In the genomic region with DNA sequence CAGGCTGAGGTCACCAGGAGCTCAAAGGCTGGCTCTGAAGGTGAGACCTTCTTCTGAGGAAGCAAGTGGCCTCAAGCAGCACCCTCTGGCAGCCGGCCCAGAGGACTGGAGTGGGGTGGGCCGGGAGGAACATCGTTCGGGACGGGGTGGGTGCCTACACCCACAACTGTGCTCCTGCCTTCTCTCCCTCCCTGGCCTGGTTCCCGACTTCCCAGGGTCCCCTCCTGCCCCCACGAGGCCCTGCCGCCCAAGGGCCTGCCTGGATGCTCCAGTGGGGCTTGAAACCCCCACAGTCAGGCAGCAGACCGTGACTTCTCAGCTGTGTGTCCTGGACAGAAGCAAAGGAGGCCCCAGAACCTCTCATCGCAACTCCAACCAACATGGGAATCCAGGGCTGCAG, we compare ENCODE assay signal across 12 cellular contexts.
"Had no signal": no experiment of that assay in that cellular context is flagged by ENCODE, and none has a peak within 500 bp of the region (broad histone marks: within the 10 kb centered on the region; RNA-seq: fewer than 3 reads in every experiment).

No MANE protein-coding gene starts in this region.

- H3K27me3 ChIP-seq: transverse colon had no signal

- H3K27ac ChIP-seq: neutrophil, transverse colon had no signal

- H3K36me3 ChIP-seq: neutrophil, transverse colon had no signal

- DNase-seq: activated CD4-positive, alpha-beta T cell treated with anti-CD3 and anti-CD28 coated beads for 4 hours; activated CD8-positive, alpha-beta memory T cell treated with anti-CD3 and anti-CD28 coated beads, Interleukin-2, amount 50 U/mL, for 4 hours; activated CD8-positive, alpha-beta T cell treated with anti-CD3 and anti-CD28 coated beads for 36 hours; activated gamma-delta T cell treated with Interleukin-2 at 50 U/mL for 16 hours; activated naive CD8-positive, alpha-beta T cell treated with anti-CD3 and anti-CD28 coated beads for 36 hours; activated T-cell treated with anti-CD3 and anti-CD28 coated beads, Interleukin-2, amount 50 U/mL, for 72 hours; cortex of kidney; effector CD8-positive, alpha-beta T cell; foreskin fibroblast; transverse colon had no signal

- H3K4me3 ChIP-seq: transverse colon had no signal

- H3K9me3 ChIP-seq: neutrophil, transverse colon had no signal

- ATAC-seq: activated CD8-positive, alpha-beta T cell treated with anti-CD3 and anti-CD28 coated beads for 36 hours; activated T-cell treated with anti-CD3 and anti-CD28 coated beads, Interleukin-2, amount 50 U/mL, for 72 hours; stimulated activated effector memory CD8-positive, alpha-beta T cell treated with anti-CD3 and anti-CD28 coated beads, Interleukin-12 subunit alpha, Interleukin-12 subunit beta, amount 100 ng/mL, for 72 hours had no signal
